8 cellular contexts compared by ENCODE assay signal in the genomic region with DNA sequence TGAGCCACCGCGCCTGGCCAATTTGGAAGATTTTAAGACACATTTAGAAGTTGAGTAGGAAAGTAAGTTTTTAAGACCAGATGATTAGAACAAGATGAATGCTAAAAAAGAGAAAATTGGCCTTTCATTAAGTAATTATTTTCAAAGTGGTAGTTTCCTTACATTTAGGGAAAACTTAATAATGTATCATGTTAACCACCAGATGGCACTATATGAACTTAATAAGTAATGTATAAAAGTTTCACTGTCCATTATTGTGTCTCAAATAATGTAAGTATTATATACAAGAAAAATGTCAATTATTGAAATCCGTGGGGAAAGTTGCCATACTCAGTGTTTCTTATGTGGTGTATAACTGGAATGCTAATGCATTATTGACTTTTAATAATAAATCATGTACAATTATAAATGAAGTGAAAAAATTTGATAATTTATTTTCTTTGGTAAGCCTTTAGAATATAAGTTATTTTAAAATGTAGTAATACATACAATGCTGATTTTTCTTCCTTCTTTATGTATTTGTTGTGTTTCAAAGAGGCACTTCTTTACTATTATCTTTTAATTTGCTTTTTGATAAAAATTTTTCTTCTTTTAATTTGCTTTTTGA. TPM values are rescaled to one million over a fixed set of nuclear protein-coding genes. Genes with fewer than 3 reads are reported as not detected.
A peak's percentile ranks its signal among the peaks of the same experiment; 100 is the strongest.
DNase-seq lines count a peak whose midpoint lies in the region; ATAC-seq, FAIRE-seq and TF ChIP-seq lines count a peak whose summit lies in the region.

No MANE protein-coding gene starts in this region.

- H3K27ac ChIP-seq in astrocyte (ENCODE audit: low read depth, low read length) (no peak overlapping the region), right lobe of liver (no peak overlapping the region)

- H3K27ac Mint-ChIP-seq in astrocyte (ENCODE audit: unreplicated experiment), result no peak overlapping the region

- H3K4me1 ChIP-seq in astrocyte (ENCODE audit: insufficient read depth, low read length), result no peaks in the 10 kb centered on the region
- H3K4me1 ChIP-seq in right lobe of liver, result no peaks in the 10 kb centered on the region

- H3K27me3 ChIP-seq in astrocyte (ENCODE audit: insufficient read depth, low read length), result no peaks in the 10 kb centered on the region
- H3K27me3 ChIP-seq in right lobe of liver, result no peaks in the 10 kb centered on the region

- TF ChIP-seq CTCF in astrocyte (IDR thresholded peaks at IDR 0.05; ENCODE audit: insufficient read depth, low read depth, low read length), result no peak
- peak; percentile 43 to 52 (median 44) for TF ChIP-seq CTCF in right lobe of liver (IDR thresholded peaks at IDR 0.05)

- no peak overlapping the region for H3K9ac ChIP-seq in astrocyte (ENCODE audit: low read length)

- ATAC-seq in right lobe of liver, result peak; percentile 50 to 65 (median 60)
- no peak for ATAC-seq in HG03442 (IDR thresholded peaks at IDR 0.05; ENCODE audit: unreplicated experiment)
- no peak for ATAC-seq in HG03354 (IDR thresholded peaks at IDR 0.05; ENCODE audit: poor library complexity, severe bottlenecking, unreplicated experiment)
- no peak for ATAC-seq in HG02763 (IDR thresholded peaks at IDR 0.05; ENCODE audit: unreplicated experiment)

- intact Hi-C loops in right lobe of liver (cut with DNase I), result no loop called here

- H3K9me3 ChIP-seq in astrocyte (ENCODE audit: insufficient read depth, low read depth, low read length), result no peaks in the 10 kb centered on the region
- H3K9me3 ChIP-seq in right lobe of liver, result no peaks in the 10 kb centered on the region

- H2AFZ ChIP-seq in astrocyte (ENCODE audit: low read depth, low read length), result no peak overlapping the region

- H3K4me1 Mint-ChIP-seq in astrocyte (ENCODE audit: low read depth, unreplicated experiment), result peaks cover 11% of the 10 kb centered on the region

- no peak overlapping the region for H3K4me3 Mint-ChIP-seq in astrocyte (ENCODE audit: unreplicated experiment)

- no peak for FAIRE-seq in astrocyte (lab: Jason Lieb, UNC)

- H3K36me3 ChIP-seq in astrocyte (ENCODE audit: insufficient read depth, low read length), result peaks cover 20% of the 10 kb centered on the region
- peaks cover 0 to 7% (median 3%) of the 10 kb centered on the region in 4 donors for H3K36me3 ChIP-seq in right lobe of liver

- no peak overlapping the region for H3K4me3 ChIP-seq in astrocyte (ENCODE audit: insufficient read depth, low read depth, low read length)
- no peak overlapping the region for H3K4me3 ChIP-seq in right lobe of liver

- H4K20me1 ChIP-seq in astrocyte (ENCODE audit: insufficient read depth, low read length), result no peaks in the 10 kb centered on the region

- H3K79me2 ChIP-seq in astrocyte (ENCODE audit: insufficient read depth, low read length), result no peaks in the 10 kb centered on the region

- H3K9me3 Mint-ChIP-seq in astrocyte (ENCODE audit: unreplicated experiment), result peaks cover 3% of the 10 kb centered on the region

- H3K36me3 Mint-ChIP-seq in astrocyte (ENCODE audit: low read depth, unreplicated experiment), result no peaks in the 10 kb centered on the region

- H3K4me2 ChIP-seq in astrocyte (ENCODE audit: low read length), result no peak overlapping the region

- 4% methylated on average over 1 of the region's 3 CpGs for WGBS in right lobe of liver (ENCODE audit: insufficient coverage, low coverage, low lambda C conversion rate, missing lambda C conversion rate)

- H3K27me3 Mint-ChIP-seq in astrocyte (ENCODE audit: low read depth, unreplicated experiment), result no peaks in the 10 kb centered on the region

- DNase-seq in EH (ENCODE audit: low read depth), result peak; percentile 51
- DNase-seq in MV-4-11 (lab: John Stamatoyannopoulos, UW), result peak; percentile 63
- DNase-seq in astrocyte (ENCODE audit: low read depth), result peak; percentile 37
- DNase-seq in right lobe of liver, result no peak
- no peak for DNase-seq in GOT3 (lab: John Stamatoyannopoulos, UW)

- TF ChIP-seq POLR2A in right lobe of liver (IDR thresholded peaks at IDR 0.05), result no peak

RNA-seq across cellular contexts. Expression of a gene that starts 29.2 kb away (rescaled TPM):
- total RNA-seq in astrocyte, result 67.0 and 84.0 TPM in 2 replicates
- 10 to 100 TPM in 4 of 6 experiments, 1 to 10 TPM in 2; 8.6 to 15.2 (median 12.2) TPM for total RNA-seq in right lobe of liver

Comparison
In these comparisons a context has a peak if more than half of its experiments do, and no peak if none do; other contexts are left out.
1. DNase-seq: peak in EH (single experiment), MV-4-11 (single experiment) and astrocyte (single experiment); none in right lobe of liver (0 of 3) and GOT3 (single experiment).
2. ATAC-seq: peak in right lobe of liver (4 of 4); none in HG03442 (single experiment), HG03354 (single experiment) and HG02763 (single experiment).